Comparison of ENCODE assay signal across 13 cellular contexts in the genomic region with DNA sequence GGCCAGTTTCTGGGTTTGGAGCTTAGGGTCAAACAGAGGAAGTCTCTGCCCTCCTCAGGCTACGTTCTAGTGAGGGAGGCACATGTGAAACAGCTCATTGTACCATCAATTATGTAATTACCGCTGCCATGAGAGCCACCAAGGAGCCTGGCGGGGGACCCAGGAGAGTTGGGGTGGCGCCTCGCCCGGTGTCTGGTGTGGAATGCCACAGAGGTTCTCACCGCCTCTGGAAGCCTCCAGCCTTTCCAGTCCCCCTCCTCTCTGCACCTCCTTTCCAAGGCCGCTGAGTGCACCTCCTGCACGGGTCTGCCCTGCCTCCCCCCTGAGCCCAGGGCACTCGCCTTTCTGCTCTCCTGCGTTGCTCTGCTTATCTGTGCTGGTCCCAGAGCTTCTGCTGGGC. TPM values are rescaled to one million over a fixed set of nuclear protein-coding genes. Genes with fewer than 3 reads are reported as not detected.
DNase-seq lines count a peak whose midpoint lies in the region; ATAC-seq, FAIRE-seq and TF ChIP-seq lines count a peak whose summit lies in the region.
"Had no signal": no experiment of that assay in that cellular context is flagged by ENCODE, and none has a peak within 500 bp of the region (broad histone marks: within the 10 kb centered on the region; RNA-seq: fewer than 3 reads in every experiment).

No MANE protein-coding gene starts in this region.

- DNase-seq in heart left ventricle (peak in 1 of 5 donors; percentile 48), cardiac septum (ENCODE audit: low spot score) (no peak), OCI-LY7 (ENCODE audit: low spot score) (no peak), memory B cell (ENCODE audit: low spot score in 2 of 2) (no peak), urothelium cell line (ENCODE audit: low spot score) (no peak), kidney glomerular epithelial cell (lab: John Stamatoyannopoulos, UW) (no peak)
- no peak for DNase-seq in stimulated activated naive CD4-positive, alpha-beta T cell treated with Interleukin-2 at 50 U/mL for 16 hours (lab: John Stamatoyannopoulos, UW)
- DNase-seq: activated effector memory CD4-positive, alpha-beta T cell treated with anti-CD3 and anti-CD28 coated beads, Interleukin-2, amount 50 U/mL, for 16 hours had no signal

- H2AFZ ChIP-seq in OCI-LY7 (ENCODE audit: low read length), result no peak overlapping the region

- no peak overlapping the region for H3K4me3 ChIP-seq in heart left ventricle
- peak overlapping the region; percentile 68 for H3K4me3 ChIP-seq in OCI-LY7 (ENCODE audit: low read depth, low read length, poor library complexity, severe bottlenecking)

- H3K9me3 ChIP-seq in heart left ventricle (no peaks in the 10 kb centered on the region), OCI-LY7 (ENCODE audit: low read length) (no peaks in the 10 kb centered on the region)
- H3K9me3 ChIP-seq: BE2C, neutrophil had no signal

- peaks cover 27% of the 10 kb centered on the region for H3K4me1 Mint-ChIP-seq in memory B cell

- no peak for TF ChIP-seq CTCF in heart left ventricle (IDR thresholded peaks at IDR 0.05)
- TF ChIP-seq CTCF in OCI-LY7 (conservative IDR thresholded peaks at IDR 0.05; ENCODE audit: low read length), result no peak

- peak overlapping the region in 7 of 12 donors; percentile 0 to 98 (median 93) for H3K27ac ChIP-seq in heart left ventricle
- peak overlapping the region; percentile 99 for H3K27ac ChIP-seq in OCI-LY7 (ENCODE audit: low read depth, low read length, poor library complexity, severe bottlenecking)
- H3K27ac ChIP-seq in temporal lobe (ENCODE audit: low read depth, low read length), result peak overlapping the region; percentile 98
- H3K27ac ChIP-seq: neutrophil, SK-N-MC had no signal

- no peaks in the 10 kb centered on the region for H3K79me2 ChIP-seq in OCI-LY7 (ENCODE audit: insufficient read depth, low read depth, low read length)

- no peaks in the 10 kb centered on the region for H3K9me2 ChIP-seq in OCI-LY7 (ENCODE audit: insufficient read depth, low read length)

- no peaks in the 10 kb centered on the region for H3K36me3 ChIP-seq in heart left ventricle
- H3K36me3 ChIP-seq in OCI-LY7 (ENCODE audit: insufficient read depth, low read length), result no peaks in the 10 kb centered on the region
- H3K36me3 ChIP-seq: BE2C, neutrophil had no signal

- H3K27me3 ChIP-seq in heart left ventricle, result peaks cover 0 to 15% (median 0%) of the 10 kb centered on the region in 9 donors
- H3K27me3 ChIP-seq: BE2C had no signal

- TF ChIP-seq POLR2A in heart left ventricle (IDR thresholded peaks at IDR 0.05), result no peak

- intact Hi-C loops in heart left ventricle (cut with DNase I) (loop anchor here in 3 of 10 donors (5.0 to 10.0 kb wide), 3 partner anchors 51 to 103 kb away; partner anchors contain the start of gene RAI1 (in 2 of the 3)), cardiac septum (cut with DNase I) (loop anchor here (10.0 kb wide), 1 partner anchor 101 kb away; the partner anchor contains the start of gene RAI1), OCI-LY7 (cut with micrococcal nuclease; ENCODE audit: unreplicated experiment) (loop anchor here (1.0 to 2.0 kb wide), 3 partner anchors 27 to 105 kb away; partner anchors contain the start of gene RAI1)

- CTCF ChIA-PET in OCI-LY7 (lab: Charles Lee; ENCODE audit: unreplicated experiment), result interaction anchor here (1.3 kb wide), 1 partner anchor 23 kb away, joined by 3 read pairs; no protein-coding TSS in a partner anchor

- H4K20me1 ChIP-seq in OCI-LY7 (ENCODE audit: insufficient read depth, low read length), result no peaks in the 10 kb centered on the region

- BruUV-seq in OCI-LY7 (replicated peaks; lab: Mats Ljungman, UMichigan), result no TSS peak

- no peak overlapping the region for H3K27ac Mint-ChIP-seq in memory B cell

- peak overlapping the region; percentile 89 for H3K4me2 ChIP-seq in OCI-LY7 (ENCODE audit: low read length)

- H3K27me3 Mint-ChIP-seq in memory B cell, result peaks cover 4% of the 10 kb centered on the region

- FAIRE-seq in urothelium cell line (lab: Jason Lieb, UNC), result no peak

- WGBS in heart left ventricle, 4 donors, result 44 to 62% (median 55%) methylated on average over 11 of the region's 11 CpGs

- POLR2A ChIA-PET in OCI-LY7 (lab: Charles Lee), result interaction anchor here (0.6 to 1.8 kb wide), 5 partner anchors 10 to 112 kb away, joined by 3 to 7 read pairs (median 4); no protein-coding TSS in a partner anchor

- peak overlapping the region; percentile 35 for H3K4me3 Mint-ChIP-seq in memory B cell

- H3K36me3 Mint-ChIP-seq in memory B cell, result peaks cover 2% of the 10 kb centered on the region

- peaks cover 9 to 73% (median 57%) of the 10 kb centered on the region in 12 donors for H3K4me1 ChIP-seq in heart left ventricle
- H3K4me1 ChIP-seq in OCI-LY7 (ENCODE audit: insufficient read depth, low read length, poor library complexity, severe bottlenecking), result peaks cover 52% of the 10 kb centered on the region

- ATAC-seq in heart left ventricle (no peak), memory B cell (ENCODE audit: low read depth) (no peak)

- H3K9me3 Mint-ChIP-seq in memory B cell, result no peaks in the 10 kb centered on the region
- H3K9me3 Mint-ChIP-seq: activated CD4-positive, alpha-beta T cell treated with anti-CD3 and anti-CD28 coated beads, Interleukin-2, amount 10 ng/mL, durations not matched to agents 7 days and 5 days had no signal

RNA-seq across cellular contexts. Expression of gene SREBF1, which starts 51.4 kb away (rescaled TPM):
- 10 to 100 TPM; 12.8 to 55.2 (median 17.8) TPM for total RNA-seq in heart left ventricle
- polyA plus RNA-seq in heart left ventricle, result 10 to 100 TPM; 22.1 to 41.0 TPM
- total RNA-seq in cardiac septum, result 17.1 TPM
- 48.4 and 70.4 TPM in 2 replicates for total RNA-seq in OCI-LY7 (2014; rRNA removed; shearing (Covaris generic))
- total RNA-seq in OCI-LY7 (2022), result 187 and 213 TPM in 2 replicates
- 13.3 TPM for total RNA-seq in temporal lobe
